In genomic region chr14:87351007-87351406, GRCh38 we compare ENCODE assay signal across 33 cellular contexts.
"Had no signal": no experiment of that assay in that cellular context is flagged by ENCODE, and none has a peak within 500 bp of the region (broad histone marks: within the 10 kb centered on the region; RNA-seq: fewer than 3 reads in every experiment).

No MANE protein-coding gene starts in this region.

- H3K27ac ChIP-seq: adrenal gland, ascending aorta, coronary artery, dorsolateral prefrontal cortex, heart left ventricle, right atrium auricular region, stomach, thyroid gland, upper lobe of left lung had no signal

- H3K27me3 Mint-ChIP-seq: activated CD4-positive, alpha-beta memory T cell treated with anti-CD3 and anti-CD28 coated beads for 36 hours; activated CD4-positive, alpha-beta T cell treated with anti-CD3 and anti-CD28 coated beads, Interleukin-2, amount 10 ng/mL, durations not matched to agents 24 days and 14 days; activated naive CD8-positive, alpha-beta T cell treated with anti-CD3 and anti-CD28 coated beads for 36 hours; memory B cell; naive thymus-derived CD8-positive, alpha-beta T cell; stimulated activated naive B cell treated with anti-CD40 and anti-IgM and Interleukin-4, amounts not matched to agents 10 μg/mL and 1 μg/mL and 100 μg/mL, for 72 hours; T-cell had no signal

- H3K9me3 ChIP-seq: adrenal gland, ascending aorta, right atrium auricular region, thyroid gland had no signal

- H3K36me3 Mint-ChIP-seq: activated CD4-positive, alpha-beta memory T cell treated with anti-CD3 and anti-CD28 coated beads for 36 hours; activated naive CD8-positive, alpha-beta T cell treated with anti-CD3 and anti-CD28 coated beads for 36 hours; brain; memory B cell; naive thymus-derived CD8-positive, alpha-beta T cell; stimulated activated naive B cell treated with anti-CD40 and anti-IgM and Interleukin-4, amounts not matched to agents 10 μg/mL and 1 μg/mL and 100 μg/mL, for 72 hours; T-cell had no signal

- H3K4me2 ChIP-seq: smooth muscle cell had no signal

- H3K4me1 Mint-ChIP-seq: activated CD4-positive, alpha-beta T cell treated with anti-CD3 and anti-CD28 coated beads, Interleukin-2, amount 10 ng/mL, durations not matched to agents 24 days and 14 days; activated naive CD8-positive, alpha-beta T cell treated with anti-CD3 and anti-CD28 coated beads for 36 hours; brain; memory B cell; naive thymus-derived CD8-positive, alpha-beta T cell; neural crest cell; stimulated activated naive B cell treated with anti-CD40 and anti-IgM and Interleukin-4, amounts not matched to agents 10 μg/mL and 1 μg/mL and 100 μg/mL, for 72 hours; T-cell had no signal

- H3K4me1 ChIP-seq: adrenal gland, ascending aorta, heart left ventricle, right atrium auricular region, stomach, thyroid gland, upper lobe of left lung had no signal

- H3K27me3 ChIP-seq: adrenal gland, ascending aorta, dorsolateral prefrontal cortex, heart left ventricle, right atrium auricular region, stomach, thyroid gland, upper lobe of left lung had no signal

- H3K27ac Mint-ChIP-seq: activated CD4-positive, alpha-beta memory T cell treated with anti-CD3 and anti-CD28 coated beads for 36 hours; activated CD4-positive, alpha-beta T cell treated with anti-CD3 and anti-CD28 coated beads, Interleukin-2, amount 10 ng/mL, durations not matched to agents 24 days and 14 days; activated naive CD4-positive, alpha-beta T cell treated with anti-CD3 and anti-CD28 coated beads for 36 hours; activated naive CD8-positive, alpha-beta T cell treated with anti-CD3 and anti-CD28 coated beads for 36 hours; activated T-helper 1 cell treated with anti-CD3 and anti-CD28 coated beads, Interleukin-12 subunit alpha, Interleukin-12 subunit beta, Interleukin-2, Interleukin-4 antibody, amounts not matched to agents 30 ng/mL and 10 ng/mL and 1 ng/mL, durations not matched to agents 14 hours and 24 hours and 36 hours; brain; memory B cell; naive thymus-derived CD8-positive, alpha-beta T cell; stimulated activated naive B cell treated with anti-CD40 and anti-IgM and Interleukin-4, amounts not matched to agents 10 μg/mL and 1 μg/mL and 100 μg/mL, for 72 hours; T-cell; T-helper 2 cell treated with Interferon-gamma antibody and Interleukin-4, amounts not matched to agents 5 μg/mL and 100 μg/mL, for 36 hours had no signal

- H3K36me3 ChIP-seq: adrenal gland, ascending aorta, heart left ventricle, right atrium auricular region, stomach, thyroid gland, upper lobe of left lung had no signal

- DNase-seq: activated CD4-positive, alpha-beta memory T cell treated with anti-CD3 and anti-CD28 coated beads for 36 hours; activated CD4-positive, alpha-beta T cell treated with anti-CD3 and anti-CD28 coated beads, Interleukin-2, amount 10 ng/mL, durations not matched to agents 24 days and 14 days; activated CD8-positive, alpha-beta memory T cell treated with anti-CD3 and anti-CD28 coated beads, Interleukin-2, amount 50 U/mL, for 4 hours; activated effector memory CD4-positive, alpha-beta T cell treated with anti-CD3 and anti-CD28 coated beads, Interleukin-2, amount 50 U/mL, for 16 hours; activated naive CD4-positive, alpha-beta T cell treated with anti-CD3 and anti-CD28 coated beads for 36 hours; activated naive CD8-positive, alpha-beta T cell treated with anti-CD3 and anti-CD28 coated beads for 36 hours; activated T-cell treated with anti-CD3 and anti-CD28 coated beads, Interleukin-2, amount 50 U/mL, for 1 hour; adrenal gland; dorsolateral prefrontal cortex; effector memory CD4-positive, alpha-beta T cell; heart left ventricle; hypothalamus; left cardiac atrium; naive thymus-derived CD8-positive, alpha-beta T cell; occipital lobe; stimulated activated CD4-positive, alpha-beta T cell treated with anti-CD3 and anti-CD28 coated beads, Interleukin-1b, Interleukin-23, amount 100 ng/mL, for 48 hours; stimulated activated CD4-positive, alpha-beta T cell treated with anti-CD3 and anti-CD28 coated beads, Interleukin-4, amount 100 ng/mL, for 4 hours; stimulated activated CD8-positive, alpha-beta memory T cell treated with anti-CD3 and anti-CD28 coated beads, Interleukin-4, amount 100 ng/mL, for 48 hours; stimulated activated naive B cell treated with anti-CD40 and anti-IgM and Interleukin-4, amounts not matched to agents 10 μg/mL and 1 μg/mL and 100 μg/mL, for 72 hours; stomach; T-cell; thyroid gland; upper lobe of left lung had no signal

- H3K4me3 ChIP-seq: adrenal gland, ascending aorta, coronary artery, dorsolateral prefrontal cortex, heart left ventricle, right atrium auricular region, smooth muscle cell, stomach, thyroid gland, upper lobe of left lung had no signal

- ATAC-seq: activated CD4-positive, CD25-positive, alpha-beta regulatory T cell treated with anti-CD3 and anti-CD28 coated beads, Interleukin-2, amount 50 U/mL, for 24 hours; heart left ventricle; left cardiac atrium; naive thymus-derived CD8-positive, alpha-beta T cell; stimulated activated naive B cell treated with anti-CD40 and anti-IgM and Interleukin-4, amounts not matched to agents 10 μg/mL and 1 μg/mL and 100 μg/mL, for 72 hours; T-cell had no signal

- H3K4me3 Mint-ChIP-seq: activated CD4-positive, alpha-beta memory T cell treated with anti-CD3 and anti-CD28 coated beads for 36 hours; activated CD4-positive, alpha-beta T cell treated with anti-CD3 and anti-CD28 coated beads, Interleukin-2, amount 10 ng/mL, durations not matched to agents 24 days and 14 days; activated naive CD4-positive, alpha-beta T cell treated with anti-CD3 and anti-CD28 coated beads for 36 hours; activated naive CD8-positive, alpha-beta T cell treated with anti-CD3 and anti-CD28 coated beads for 36 hours; activated T-helper 1 cell treated with anti-CD3 and anti-CD28 coated beads, Interleukin-12 subunit alpha, Interleukin-12 subunit beta, Interleukin-2, Interleukin-4 antibody, amounts not matched to agents 30 ng/mL and 10 ng/mL and 1 ng/mL, durations not matched to agents 14 hours and 24 hours and 36 hours; brain; memory B cell; naive thymus-derived CD8-positive, alpha-beta T cell; neural crest cell; stimulated activated naive B cell treated with anti-CD40 and anti-IgM and Interleukin-4, amounts not matched to agents 10 μg/mL and 1 μg/mL and 100 μg/mL, for 72 hours; T-cell; T-helper 2 cell treated with Interferon-gamma antibody and Interleukin-4, amounts not matched to agents 5 μg/mL and 100 μg/mL, for 36 hours had no signal
